Comparison of ENCODE assay signal across 26 cellular contexts in the genomic region with DNA sequence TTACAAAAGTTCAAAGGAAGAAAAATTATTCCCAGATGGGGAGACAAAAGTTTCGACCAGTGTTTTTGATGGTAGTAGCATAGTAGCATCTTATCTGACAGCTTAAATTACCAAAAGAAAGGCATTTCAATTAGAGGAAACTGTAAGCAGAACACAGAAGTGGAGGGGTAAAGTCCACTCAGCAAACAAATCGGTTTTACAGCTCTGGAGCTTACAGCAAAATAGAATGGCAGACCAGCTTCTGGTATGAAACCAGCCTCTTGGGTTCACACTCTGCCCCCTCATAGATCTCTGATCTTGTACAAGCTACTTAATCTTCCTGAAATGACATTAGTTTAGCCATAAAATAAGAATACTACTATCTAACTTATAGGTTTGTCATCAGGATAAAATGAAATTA.
DNase-seq lines count a peak whose midpoint lies in the region; ATAC-seq, FAIRE-seq and TF ChIP-seq lines count a peak whose summit lies in the region.
"Had no signal": no experiment of that assay in that cellular context is flagged by ENCODE, and none has a peak within 500 bp of the region (broad histone marks: within the 10 kb centered on the region; RNA-seq: fewer than 3 reads in every experiment).

No MANE protein-coding gene starts in this region.

- FAIRE-seq in HepG2 (lab: Jason Lieb, UNC), result peak; percentile 26
- FAIRE-seq: A204.1, GM12892, GM18507 had no signal

- in situ Hi-C loops in HepG2 (cut with HindIII; ENCODE audit: extremely low pct_ligation_motif_present, low pct_unique_long_range_greater_than_20kb), result no loop called here

- TF ChIP-seq POLR2A in HepG2 (IDR thresholded peaks at IDR 0.05; ENCODE audit: insufficient read depth in 1 of 2, low read depth in 2 of 2, low read length in 2 of 2) (no peak), right lobe of liver (IDR thresholded peaks at IDR 0.05) (no peak)

- no peaks in the 10 kb centered on the region for H3K9me2 ChIP-seq in hepatocyte (replicated peaks; ENCODE audit: insufficient read depth)

- H3K27ac ChIP-seq in HepG2 (ENCODE audit: extremely low read length, insufficient read depth, low read length) (no peak overlapping the region), right lobe of liver (no peak overlapping the region), hepatocyte (peak overlapping the region; percentile 85), osteoblast (ENCODE audit: low read depth, low read length) (no peak overlapping the region), colonic mucosa (no peak overlapping the region), foreskin keratinocyte (no peak overlapping the region)
- H3K27ac ChIP-seq: BLaER1 had no signal

- peaks cover 12% of the 10 kb centered on the region for H3K4me1 ChIP-seq in HepG2 (ENCODE audit: insufficient read depth, low read length)
- H3K4me1 ChIP-seq in right lobe of liver, result no peaks in the 10 kb centered on the region
- peaks cover 19% of the 10 kb centered on the region for H3K4me1 ChIP-seq in hepatocyte (ENCODE audit: insufficient read depth)
- H3K4me1 ChIP-seq in osteoblast (ENCODE audit: insufficient read depth, low read length), result no peaks in the 10 kb centered on the region
- H3K4me1 ChIP-seq in colonic mucosa, result no peaks in the 10 kb centered on the region
- no peaks in the 10 kb centered on the region for H3K4me1 ChIP-seq in foreskin keratinocyte
- H3K4me1 ChIP-seq: BE2C, BLaER1 had no signal

- H3K27me3 ChIP-seq in HepG2 (ENCODE audit: control insufficient read depth in 1 of 2, insufficient read depth in 2 of 2, low read length in 2 of 2), result no peaks in the 10 kb centered on the region
- no peaks in the 10 kb centered on the region for H3K27me3 ChIP-seq in right lobe of liver
- H3K27me3 ChIP-seq in hepatocyte, result no peaks in the 10 kb centered on the region
- H3K27me3 ChIP-seq in osteoblast (ENCODE audit: insufficient read depth, low read length), result no peaks in the 10 kb centered on the region
- no peaks in the 10 kb centered on the region for H3K27me3 ChIP-seq in colonic mucosa
- H3K27me3 ChIP-seq in foreskin keratinocyte, result no peaks in the 10 kb centered on the region
- H3K27me3 ChIP-seq: BE2C, BLaER1 had no signal

- POLR2A ChIA-PET in HepG2 (lab: Yijun Ruan, JAX), result no interaction called here

- no peak overlapping the region for H2AFZ ChIP-seq in HepG2 (ENCODE audit: low read length)
- H2AFZ ChIP-seq in hepatocyte, result no peak overlapping the region
- no peak overlapping the region for H2AFZ ChIP-seq in osteoblast (ENCODE audit: low read length)

- TF ChIP-seq CTCF in HepG2 (CRISPR knock-in tag; IDR thresholded peaks at IDR 0.05) (no peak), right lobe of liver (IDR thresholded peaks at IDR 0.05) (no peak), hepatocyte (IDR thresholded peaks at IDR 0.05; ENCODE audit: poor library complexity) (no peak), osteoblast (IDR thresholded peaks at IDR 0.05; ENCODE audit: extremely low read depth, low read depth, low read length) (no peak), colonic mucosa (IDR thresholded peaks at IDR 0.05) (no peak), foreskin keratinocyte (conservative IDR thresholded peaks at IDR 0.05) (no peak)

- H3K4me3 ChIP-seq in HepG2 (replicated peaks in 1 of 3; ENCODE audit: insufficient read depth in 1 of 3, low read depth in 2 of 3, low read length in 3 of 3) (no peak overlapping the region), right lobe of liver (no peak overlapping the region), hepatocyte (no peak overlapping the region), osteoblast (ENCODE audit: insufficient read depth, low read length) (no peak overlapping the region), colonic mucosa (no peak overlapping the region)
- H3K4me3 ChIP-seq: BLaER1, GM12878 had no signal

- no peaks in the 10 kb centered on the region for H4K20me1 ChIP-seq in HepG2 (ENCODE audit: insufficient read depth, low read length)
- no peaks in the 10 kb centered on the region for H4K20me1 ChIP-seq in hepatocyte (ENCODE audit: insufficient read depth, poor library complexity, severe bottlenecking)
- H4K20me1 ChIP-seq in osteoblast (ENCODE audit: insufficient read depth, low read length), result no peaks in the 10 kb centered on the region
- H4K20me1 ChIP-seq: BLaER1 had no signal

- TF ChIP-seq RAD21 in HepG2 (CRISPR knock-in tag; IDR thresholded peaks at IDR 0.05), result no peak

- no peak; the same call in 2 of the 3 replicates for ATAC-seq in HepG2
- ATAC-seq in right lobe of liver, result no peak
- ATAC-seq in GM21381 (IDR thresholded peaks at IDR 0.05; ENCODE audit: unreplicated experiment), result no peak
- no peak for ATAC-seq in foreskin keratinocyte
- ATAC-seq: GM12878 had no signal

- H3K79me2 ChIP-seq in HepG2 (ENCODE audit: insufficient read depth, low read length) (no peaks in the 10 kb centered on the region), hepatocyte (no peaks in the 10 kb centered on the region), osteoblast (ENCODE audit: insufficient read depth, low read length) (no peaks in the 10 kb centered on the region)

- DNase-seq in HepG2 (ENCODE audit: low spot score), result peak; percentile 6
- DNase-seq in right lobe of liver, result no peak
- peak; percentile 50 for DNase-seq in hepatocyte (ENCODE audit: low spot score)
- DNase-seq in osteoblast (ENCODE audit: insufficient read length, low spot score, missing footprints), result peak; percentile 1
- no peak for DNase-seq in colonic mucosa
- DNase-seq in foreskin keratinocyte, result no peak
- DNase-seq: 8988T; ACHN; BE2C; C1 segment of cervical spinal cord; CD4-positive, alpha-beta memory T cell; CD4-positive, CD25-positive, alpha-beta regulatory T cell; CD8-positive, alpha-beta memory T cell; COR-L47; DMS 273 treated with DMSO at 0.1 percent for 48 hours; DMS153; DMS79; DND-41; EL; GDM1 had no signal

- H3K4me2 ChIP-seq in HepG2 (ENCODE audit: low read depth, low read length), result no peak overlapping the region
- H3K4me2 ChIP-seq in hepatocyte, result peak overlapping the region; percentile 43
- H3K4me2 ChIP-seq in osteoblast (ENCODE audit: insufficient read depth, low read length), result no peak overlapping the region
- H3K4me2 ChIP-seq: BLaER1 had no signal

- 77% methylated on average over 2 of the region's 2 CpGs for WGBS in HepG2 (ENCODE audit: low lambda C conversion rate)
- 65% methylated on average over 2 of the region's 2 CpGs for WGBS in right lobe of liver (ENCODE audit: insufficient coverage, low coverage, low lambda C conversion rate, missing lambda C conversion rate)
- 35% methylated on average over 2 of the region's 2 CpGs for WGBS in hepatocyte (ENCODE audit: low lambda C conversion rate, missing lambda C conversion rate)

- peaks cover 7% of the 10 kb centered on the region; the same call in 1 of the 2 replicates for H3K9me3 ChIP-seq in HepG2 (ENCODE audit: low read length)
- no peaks in the 10 kb centered on the region for H3K9me3 ChIP-seq in right lobe of liver
- no peaks in the 10 kb centered on the region for H3K9me3 ChIP-seq in hepatocyte (ENCODE audit: low read depth)
- H3K9me3 ChIP-seq in osteoblast (ENCODE audit: low read depth, low read length), result no peaks in the 10 kb centered on the region
- H3K9me3 ChIP-seq in colonic mucosa, result no peaks in the 10 kb centered on the region
- H3K9me3 ChIP-seq: BE2C had no signal

- intact Hi-C loops in HepG2 (cut with micrococcal nuclease; ENCODE audit: unreplicated experiment), result no loop called here
- intact Hi-C loops in right lobe of liver (cut with DNase I), result no loop called here
- intact Hi-C loops in colonic mucosa (cut with DNase I), result no loop called here

- no TSS peak for BruUV-seq in HepG2 (replicated peaks; lab: Mats Ljungman, UMichigan)

- CTCF ChIA-PET in HepG2 (lab: Yijun Ruan, JAX; ENCODE audit: low intra/inter-chr PET ratio, low total read pairs), result no interaction called here

- no peak for TF ChIP-seq EP300 in HepG2 (IDR thresholded peaks at IDR 0.05; ENCODE audit: low read depth in 2 of 2, low read length in 2 of 2)
- no peak for TF ChIP-seq EP300 in HepG2 (CRISPR knock-in tag; IDR thresholded peaks at IDR 0.05; ENCODE audit: borderline replicate concordance)

- H3K9ac ChIP-seq in HepG2 (ENCODE audit: insufficient read depth, low read depth, low read length) (no peak overlapping the region), colonic mucosa (ENCODE audit: low read depth in 2 of 2, low read length in 2 of 2) (no peak overlapping the region)
- H3K9ac ChIP-seq: BLaER1 had no signal

- H3K36me3 ChIP-seq in HepG2 (replicated peaks in 1 of 2; ENCODE audit: control insufficient read depth in 1 of 2, insufficient read depth in 2 of 2, low read length in 2 of 2) (peaks cover 1 to 17% of the 10 kb centered on the region in 2 experiments; a peak in 3 of 5 replicates), right lobe of liver (no peaks in the 10 kb centered on the region), hepatocyte (replicated peaks; ENCODE audit: insufficient read depth, low read depth) (no peaks in the 10 kb centered on the region), osteoblast (ENCODE audit: insufficient read depth, low read length) (no peaks in the 10 kb centered on the region), colonic mucosa (no peaks in the 10 kb centered on the region)

TF ChIP-seq in HepG2, 621 proteins besides CTCF, POLR2A, EP300 and RAD21 (continues in another document):
- no peak for TF ChIP-seq NCOA1 (CRISPR knock-in tag; IDR thresholded peaks at IDR 0.05)
- TF ChIP-seq NR3C1 (CRISPR knock-in tag; IDR thresholded peaks at IDR 0.05), result no peak
- TF ChIP-seq HNF4A (CRISPR knock-in tag; IDR thresholded peaks at IDR 0.05), result peak; percentile 20
- no peak for TF ChIP-seq SIX4 (CRISPR knock-in tag; IDR thresholded peaks at IDR 0.05)
- TF ChIP-seq, protein P1, sequence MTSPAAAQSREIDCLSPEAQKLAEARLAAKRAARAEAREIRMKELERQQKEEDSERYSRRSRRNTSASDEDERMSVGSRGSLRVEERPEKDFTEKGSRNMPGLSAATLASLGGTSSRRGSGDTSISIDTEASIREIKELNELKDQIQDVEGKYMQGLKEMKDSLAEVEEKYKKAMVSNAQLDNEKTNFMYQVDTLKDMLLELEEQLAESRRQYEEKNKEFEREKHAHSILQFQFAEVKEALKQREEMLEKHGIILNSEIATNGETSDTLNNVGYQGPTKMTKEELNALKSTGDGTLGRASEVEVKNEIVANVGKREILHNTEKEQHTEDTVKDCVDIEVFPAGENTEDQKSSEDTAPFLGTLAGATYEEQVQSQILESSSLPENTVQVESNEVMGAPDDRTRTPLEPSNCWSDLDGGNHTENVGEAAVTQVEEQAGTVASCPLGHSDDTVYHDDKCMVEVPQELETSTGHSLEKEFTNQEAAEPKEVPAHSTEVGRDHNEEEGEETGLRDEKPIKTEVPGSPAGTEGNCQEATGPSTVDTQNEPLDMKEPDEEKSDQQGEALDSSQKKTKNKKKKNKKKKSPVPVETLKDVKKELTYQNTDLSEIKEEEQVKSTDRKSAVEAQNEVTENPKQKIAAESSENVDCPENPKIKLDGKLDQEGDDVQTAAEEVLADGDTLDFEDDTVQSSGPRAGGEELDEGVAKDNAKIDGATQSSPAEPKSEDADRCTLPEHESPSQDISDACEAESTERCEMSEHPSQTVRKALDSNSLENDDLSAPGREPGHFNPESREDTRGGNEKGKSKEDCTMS (CRISPR knock-in tag; conservative IDR thresholded peaks at IDR 0.05), result no peak

Comparison
In these comparisons a context has a peak if more than half of its experiments do, and no peak if none do; other contexts are left out.
1. DNase-seq: peak in HepG2 (single experiment), hepatocyte (single experiment) and osteoblast (single experiment); none in right lobe of liver (0 of 3), colonic mucosa (single experiment) and foreskin keratinocyte (0 of 2).